Comparison of ENCODE assay signal across 27 cellular contexts in genomic region chr12:131611416-131612091, GRCh38.
"Had no signal": no experiment of that assay in that cellular context is flagged by ENCODE, and none has a peak within 500 bp of the region (broad histone marks: within the 10 kb centered on the region; RNA-seq: fewer than 3 reads in every experiment).

No MANE protein-coding gene starts in this region.

- ATAC-seq: left colon; left lung; natural killer cell; sciatic nerve; stimulated activated effector memory CD8-positive, alpha-beta T cell treated with anti-CD3 and anti-CD28 coated beads, Interleukin-12 subunit alpha, Interleukin-12 subunit beta, amount 100 ng/mL, for 72 hours; upper lobe of right lung had no signal

- H3K27me3 ChIP-seq: right atrium auricular region, upper lobe of right lung had no signal

- H2AFZ ChIP-seq: hepatocyte, parathyroid adenoma had no signal

- H3K4me1 Mint-ChIP-seq: nephron progenitor cell had no signal

- H3K9ac ChIP-seq: parathyroid adenoma had no signal

- H3K27ac ChIP-seq: heart right ventricle, hepatocyte, left lung, parathyroid adenoma, right atrium auricular region, skin epidermis, suprapubic skin, thoracic aorta, tibial artery, upper lobe of right lung had no signal

- H3K36me3 Mint-ChIP-seq: immature natural killer cell, mesothelial cell of epicardium, naive B cell, natural killer cell had no signal

- H3K4me1 ChIP-seq: parathyroid adenoma, right atrium auricular region, upper lobe of right lung had no signal

- H3K9me3 Mint-ChIP-seq: immature natural killer cell; mesothelial cell of epicardium; naive B cell; natural killer cell; nephron progenitor cell; stimulated activated effector memory CD8-positive, alpha-beta T cell treated with anti-CD3 and anti-CD28 coated beads, Interleukin-12 subunit alpha, Interleukin-12 subunit beta, amount 100 ng/mL, for 72 hours; stimulated activated naive CD8-positive, alpha-beta T cell treated with anti-CD3 and anti-CD28 coated beads, Interleukin-15, Interleukin-2, amounts not matched to agents 100 ng/mL and 50 ng/mL, for 24 hours had no signal

- H3K27me3 Mint-ChIP-seq: stimulated activated naive CD8-positive, alpha-beta T cell treated with anti-CD3 and anti-CD28 coated beads, Interleukin-15, Interleukin-2, amounts not matched to agents 100 ng/mL and 50 ng/mL, for 24 hours had no signal

- H3K9me3 ChIP-seq: heart right ventricle, left lung, right atrium auricular region, suprapubic skin, thoracic aorta, tibial artery, upper lobe of right lung had no signal

- H3K4me3 ChIP-seq: heart right ventricle, hepatocyte, left lung, lung, right atrium auricular region, skin epidermis, suprapubic skin, thoracic aorta, tibial artery, upper lobe of right lung had no signal

- H3K36me3 ChIP-seq: heart right ventricle, left lung, right atrium auricular region, suprapubic skin, thoracic aorta, tibial artery, upper lobe of right lung had no signal

- H3K4me2 ChIP-seq: hepatocyte had no signal

- H3K4me3 Mint-ChIP-seq: immature natural killer cell; mesothelial cell of epicardium; naive B cell; natural killer cell; nephron progenitor cell; stimulated activated effector memory CD8-positive, alpha-beta T cell treated with anti-CD3 and anti-CD28 coated beads, Interleukin-12 subunit alpha, Interleukin-12 subunit beta, amount 100 ng/mL, for 72 hours; stimulated activated naive CD8-positive, alpha-beta T cell treated with anti-CD3 and anti-CD28 coated beads, Interleukin-15, Interleukin-2, amounts not matched to agents 100 ng/mL and 50 ng/mL, for 24 hours had no signal

- H3K27ac Mint-ChIP-seq: mesothelial cell of epicardium; natural killer cell; nephron progenitor cell; progenitor cell of endocrine pancreas; stimulated activated effector memory CD8-positive, alpha-beta T cell treated with anti-CD3 and anti-CD28 coated beads, Interleukin-12 subunit alpha, Interleukin-12 subunit beta, amount 100 ng/mL, for 72 hours; stimulated activated naive CD8-positive, alpha-beta T cell treated with anti-CD3 and anti-CD28 coated beads, Interleukin-15, Interleukin-2, amounts not matched to agents 100 ng/mL and 50 ng/mL, for 24 hours had no signal

- DNase-seq: heart right ventricle; immature natural killer cell; kidney; left colon; left lung; mesendoderm; naive B cell; natural killer cell; nephron progenitor cell; nucleus accumbens; stimulated activated CD4-positive, alpha-beta T cell treated with anti-CD3 and anti-CD28 coated beads, Interleukin-4, amount 100 ng/mL, for 24 hours; stimulated activated naive CD4-positive, alpha-beta T cell; tibial artery; trophoblast cell; upper lobe of right lung had no signal

- H3K79me2 ChIP-seq: hepatocyte, parathyroid adenoma had no signal
